Comparison of ENCODE assay signal across 8 cellular contexts in the genomic region with DNA sequence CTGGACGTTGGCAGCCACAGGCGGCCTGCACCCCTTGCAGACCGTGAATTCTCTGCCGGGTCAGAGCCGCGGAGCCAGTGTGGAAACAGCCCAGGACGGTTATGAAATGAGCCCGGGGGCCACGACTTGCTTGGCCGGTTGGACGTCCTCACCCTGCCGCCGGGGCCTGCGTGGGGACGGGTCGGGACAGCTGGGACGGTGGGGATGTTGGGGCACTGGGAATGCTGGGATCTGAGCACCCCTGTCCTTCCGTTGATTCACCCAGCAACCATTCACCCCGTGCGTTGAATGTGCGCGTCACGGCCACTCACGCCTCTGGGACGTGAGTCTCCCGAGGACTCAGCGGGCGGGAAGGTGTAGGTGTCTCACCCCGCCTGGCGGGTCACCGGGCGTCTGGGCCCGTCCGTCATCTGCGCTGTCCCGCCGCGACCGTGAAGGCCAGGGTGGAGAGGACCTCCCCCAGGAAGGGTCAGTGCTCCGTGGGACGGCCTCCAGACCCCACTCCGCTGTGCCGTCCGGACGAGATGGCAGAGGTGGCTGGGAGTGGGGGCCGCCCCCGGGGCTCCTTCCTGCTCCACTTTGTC. TPM values are rescaled to one million over a fixed set of nuclear protein-coding genes. Genes with fewer than 3 reads are reported as not detected.
A peak's percentile ranks its signal among the peaks of the same experiment; 100 is the strongest.
DNase-seq lines count a peak whose midpoint lies in the region; ATAC-seq, FAIRE-seq and TF ChIP-seq lines count a peak whose summit lies in the region.

No MANE protein-coding gene starts in this region.

- FAIRE-seq in A549 (lab: Jason Lieb, UNC), result no peak
- peak; percentile 26 for FAIRE-seq in HTR-8/SVneo (lab: Jason Lieb, UNC)
- no peak for FAIRE-seq in astrocyte (lab: Jason Lieb, UNC)
- FAIRE-seq in D721Med (lab: Jason Lieb, UNC), result no peak

- peak; percentile 58 to 61 for DNase-seq in A549 (ENCODE audit: low read depth in 1 of 2, low spot score in 1 of 2)
- DNase-seq in HTR-8/SVneo (ENCODE audit: insufficient read length, low spot score), result no peak
- DNase-seq in astrocyte (ENCODE audit: low read depth), result peak; percentile 38
- DNase-seq in stimulated activated CD8-positive, alpha-beta memory T cell treated with anti-CD3 and anti-CD28 coated beads, Interleukin-12 subunit alpha, Interleukin-12 subunit beta, amount 100 ng/mL, for 1 hour (ENCODE audit: low read depth), result peak; percentile 16
- no peak for DNase-seq in NOMO-1 (lab: John Stamatoyannopoulos, UW; ENCODE audit: unreplicated experiment in 2 of 2)
- no peak for DNase-seq in D721Med (ENCODE audit: insufficient read length, low spot score)

- H3K4me2 ChIP-seq in A549 (peak overlapping the region; percentile 83), astrocyte (ENCODE audit: low read length) (peak overlapping the region; percentile 86)

- no peak overlapping the region for H3K27ac Mint-ChIP-seq in astrocyte (ENCODE audit: unreplicated experiment)

- no peaks in the 10 kb centered on the region for H3K9me3 ChIP-seq in A549
- H3K9me3 ChIP-seq in astrocyte (ENCODE audit: insufficient read depth, low read depth, low read length), result no peaks in the 10 kb centered on the region
- H3K9me3 ChIP-seq in iPS-18c (ENCODE audit: control insufficient read depth, insufficient read depth, low read length), result no peaks in the 10 kb centered on the region

- H3K79me2 ChIP-seq in astrocyte (ENCODE audit: insufficient read depth, low read length), result no peaks in the 10 kb centered on the region

- TF ChIP-seq RAD21 in A549 (conservative IDR thresholded peaks at IDR 0.05 in 1 of 2, IDR thresholded peaks at IDR 0.05 in 1 of 2), result no peak

- ATAC-seq in A549, result peak; percentile 49 to 60
- peak; percentile 39 for ATAC-seq in GM19372 (IDR thresholded peaks at IDR 0.05; ENCODE audit: low read depth, unreplicated experiment)

- H3K9ac ChIP-seq in astrocyte (ENCODE audit: low read length), result peak overlapping the region; percentile 80

- H2AFZ ChIP-seq in astrocyte (ENCODE audit: low read depth, low read length), result peak overlapping the region; percentile 89

- peaks cover 6% of the 10 kb centered on the region for H3K4me1 Mint-ChIP-seq in astrocyte (ENCODE audit: low read depth, unreplicated experiment)

- H3K9me3 Mint-ChIP-seq in astrocyte (ENCODE audit: unreplicated experiment), result no peaks in the 10 kb centered on the region

- CTCF ChIA-PET in A549 (lab: Yijun Ruan, JAX), result no interaction called here

- H3K27me3 ChIP-seq in astrocyte (ENCODE audit: insufficient read depth, low read length), result no peaks in the 10 kb centered on the region

- POLR2A ChIA-PET in A549 (lab: Yijun Ruan, JAX), result no interaction called here

- no peaks in the 10 kb centered on the region for H3K36me3 ChIP-seq in astrocyte (ENCODE audit: insufficient read depth, low read length)

- peaks cover 23% of the 10 kb centered on the region for H3K4me1 ChIP-seq in A549
- H3K4me1 ChIP-seq in astrocyte (ENCODE audit: insufficient read depth, low read length), result peaks cover 11% of the 10 kb centered on the region

- H3K36me3 Mint-ChIP-seq in astrocyte (ENCODE audit: low read depth, unreplicated experiment), result no peaks in the 10 kb centered on the region

- no peak for TF ChIP-seq EP300 in A549 (IDR thresholded peaks at IDR 0.05)

- TF ChIP-seq CTCF in A549 (IDR thresholded peaks at IDR 0.05) (no peak), astrocyte (IDR thresholded peaks at IDR 0.05; ENCODE audit: insufficient read depth, low read depth, low read length) (no peak), D721Med (IDR thresholded peaks at IDR 0.05; ENCODE audit: insufficient read depth, missing control alignments) (no peak)

- H3K4me3 Mint-ChIP-seq in astrocyte (ENCODE audit: unreplicated experiment), result peak overlapping the region; percentile 77

- TF ChIP-seq POLR2A in A549 (IDR thresholded peaks at IDR 0.05; ENCODE audit: low read length), result peak; percentile 28

- H3K27me3 Mint-ChIP-seq in astrocyte (ENCODE audit: low read depth, unreplicated experiment), result no peaks in the 10 kb centered on the region

- 3% methylated on average over 23 of the region's 47 CpGs for WGBS in A549 (ENCODE audit: missing lambda C conversion rate)

- H3K27ac ChIP-seq in A549, result peak overlapping the region; percentile 70 to 91
- peak overlapping the region; percentile 11 for H3K27ac ChIP-seq in astrocyte (ENCODE audit: low read depth, low read length)

- H4K20me1 ChIP-seq in astrocyte (ENCODE audit: insufficient read depth, low read length), result no peaks in the 10 kb centered on the region

- H3K4me3 ChIP-seq in A549 (peak overlapping the region; percentile 62), astrocyte (ENCODE audit: insufficient read depth, low read depth, low read length) (peak overlapping the region; percentile 51), iPS-18c (ENCODE audit: insufficient read depth, low read depth, low read length) (peak overlapping the region; percentile 70)

TF ChIP-seq in A549, 52 proteins besides CTCF, POLR2A, EP300 and RAD21:
- TF ChIP-seq E2F6 (IDR thresholded peaks at IDR 0.05; ENCODE audit: borderline replicate concordance, low read depth) (peak; percentile 85; the same call in 1 of the 2 replicates), NFE2L2 (conservative IDR thresholded peaks at IDR 0.05; ENCODE audit: low read length) (no peak), FOSL2 (IDR thresholded peaks at IDR 0.05) (no peak), FOSL2 (CRISPR knock-in tag; IDR thresholded peaks at IDR 0.05) (peak; percentile 53), RFX5 (IDR thresholded peaks at IDR 0.05) (peak; percentile 73; the same call in 1 of the 2 replicates)
- TF ChIP-seq, protein P1, sequence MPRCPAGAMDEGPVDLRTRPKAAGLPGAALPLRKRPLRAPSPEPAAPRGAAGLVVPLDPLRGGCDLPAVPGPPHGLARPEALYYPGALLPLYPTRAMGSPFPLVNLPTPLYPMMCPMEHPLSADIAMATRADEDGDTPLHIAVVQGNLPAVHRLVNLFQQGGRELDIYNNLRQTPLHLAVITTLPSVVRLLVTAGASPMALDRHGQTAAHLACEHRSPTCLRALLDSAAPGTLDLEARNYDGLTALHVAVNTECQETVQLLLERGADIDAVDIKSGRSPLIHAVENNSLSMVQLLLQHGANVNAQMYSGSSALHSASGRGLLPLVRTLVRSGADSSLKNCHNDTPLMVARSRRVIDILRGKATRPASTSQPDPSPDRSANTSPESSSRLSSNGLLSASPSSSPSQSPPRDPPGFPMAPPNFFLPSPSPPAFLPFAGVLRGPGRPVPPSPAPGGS (IDR thresholded peaks at IDR 0.05), result peak; percentile 22; the same call in 1 of the 3 replicates

RNA-seq across cellular contexts. Expression of gene PLCXD1, which starts 4.5 kb away (rescaled TPM):
- 67.9 and 87.0 TPM in 2 replicates for polyA plus RNA-seq in A549 (2011; rRNA removed)
- 80.7 and 97.7 TPM in 2 replicates for polyA plus RNA-seq in A549 (2012; cell fraction: cytosol; rRNA removed)
- 200 and 211 TPM in 2 replicates for polyA plus RNA-seq in A549 (2012; cell fraction: nucleus; rRNA removed)
- 60.7 to 70.3 TPM (median 64.6 TPM) in 3 replicates for polyA plus RNA-seq in A549 (2017; fragmentation: RNase III; extraction: RNeasy Plus Mini Kit Qiagen cat#74134 plus additional on column Dnase treatment)
- 101 and 220 TPM in 2 replicates for polyA minus RNA-seq in A549 (2011; rRNA and poly(A)+ RNA removed)
- total RNA-seq in astrocyte, result 20.3 and 25.9 TPM in 2 replicates

RNA-seq across cellular contexts. Expression of gene GTPBP6, which starts 41.9 kb away (rescaled TPM):
- polyA plus RNA-seq in A549 (2011; rRNA removed) (22.9 and 26.0 TPM in 2 replicates), A549 (2017; fragmentation: RNase III; extraction: RNeasy Plus Mini Kit Qiagen cat#74134 plus additional on column Dnase treatment) (36.1 to 41.2 TPM (median 39.4 TPM) in 3 replicates)
- 64.3 and 74.2 TPM in 2 replicates for polyA plus RNA-seq in A549 (2012; cell fraction: cytosol; rRNA removed)
- 78.8 and 93.8 TPM in 2 replicates for polyA plus RNA-seq in A549 (2012; cell fraction: nucleus; rRNA removed)
- 10.2 and 14.8 TPM in 2 replicates for polyA minus RNA-seq in A549 (2011; rRNA and poly(A)+ RNA removed)
- 27.9 and 30.5 TPM in 2 replicates for total RNA-seq in astrocyte

Comparison
In these comparisons a context has a peak if more than half of its experiments do, and no peak if none do; other contexts are left out.
1. DNase-seq: peak in A549 (2 of 2), astrocyte (single experiment) and stimulated activated CD8-positive, alpha-beta memory T cell treated with anti-CD3 and anti-CD28 coated beads, Interleukin-12 subunit alpha, Interleukin-12 subunit beta, amount 100 ng/mL, for 1 hour (single experiment); none in HTR-8/SVneo (single experiment), NOMO-1 (0 of 2) and D721Med (single experiment).
2. Peak in every context shown above with its lines, with median percentiles within 50 percentile points of each other: H3K4me3 ChIP-seq.